ENCODE assay signal across 8 cellular contexts in genomic region chr13:50512602-50513527, GRCh38.
DNase-seq lines count a peak whose midpoint lies in the region; ATAC-seq and TF ChIP-seq lines count a peak whose summit lies in the region.

No MANE protein-coding gene starts in this region.

- H3K4me1 ChIP-seq in gastrocnemius medialis = peaks cover 20 to 28% of the 10 kb centered on the region in 2 donors

- no peaks in the 10 kb centered on the region for H3K27me3 ChIP-seq in gastrocnemius medialis

- H3K9me3 ChIP-seq in gastrocnemius medialis = no peaks in the 10 kb centered on the region

- no peaks in the 10 kb centered on the region for H3K36me3 ChIP-seq in gastrocnemius medialis

- DNase-seq in NCI-H446 treated with DMSO at 0.1 percent for 48 hours (lab: John Stamatoyannopoulos, UW) (peak; percentile 23), NCI-H446 (lab: John Stamatoyannopoulos, UW) (no peak), NOMO-1 treated with DMSO at 0.1 percent for 48 hours (lab: John Stamatoyannopoulos, UW; ENCODE audit: unreplicated experiment) (peak; percentile 78), activated gamma-delta T cell treated with Interleukin-2 at 50 U/mL for 16 hours (peak; percentile 50), left ventricle myocardium superior (peak; percentile 72), gastrocnemius medialis (peak in 1 of 2 donors; percentile 65), GOT3 (lab: John Stamatoyannopoulos, UW) (no peak)

- no peak for TF ChIP-seq POLR2A in gastrocnemius medialis (IDR thresholded peaks at IDR 0.05)

- peak overlapping the region; percentile 80 to 87 (median 82) for H3K27ac ChIP-seq in gastrocnemius medialis

- peak overlapping the region; percentile 39 to 50 (median 40) for H3K4me3 ChIP-seq in gastrocnemius medialis

- in situ Hi-C loops in gastrocnemius medialis (cut with MboI; ENCODE audit: low sequenced_read_pairs in 4 of 4) = no loop called here

- ATAC-seq in HG02763 (IDR thresholded peaks at IDR 0.05; ENCODE audit: unreplicated experiment) = peak; percentile 86
- ATAC-seq in left ventricle myocardium superior = peak; percentile 92
- peak; percentile 70 to 85 for ATAC-seq in gastrocnemius medialis

- peak in 2 of 5 experiments; percentile 4 to 31 for TF ChIP-seq CTCF in gastrocnemius medialis (IDR thresholded peaks at IDR 0.05 in 4 of 5, conservative IDR thresholded peaks at IDR 0.05 in 1 of 5)

- intact Hi-C loops in left ventricle myocardium superior (cut with micrococcal nuclease) (no loop called here), gastrocnemius medialis (cut with DNase I; ENCODE audit: low total_unique reads) (no loop called here)

Comparison
In these comparisons a context has a peak if more than half of its experiments do, and no peak if none do; other contexts are left out.
1. DNase-seq: peak in NCI-H446 treated with DMSO at 0.1 percent for 48 hours (single experiment), NOMO-1 treated with DMSO at 0.1 percent for 48 hours (single experiment), activated gamma-delta T cell treated with Interleukin-2 at 50 U/mL for 16 hours (single experiment) and left ventricle myocardium superior (single experiment); none in NCI-H446 (0 of 2) and GOT3 (single experiment).
2. Peak in every context shown above with its lines, with median percentiles within 50 percentile points of each other: ATAC-seq.